Comparison of ENCODE assay signal across 2 cellular contexts in the genomic region with DNA sequence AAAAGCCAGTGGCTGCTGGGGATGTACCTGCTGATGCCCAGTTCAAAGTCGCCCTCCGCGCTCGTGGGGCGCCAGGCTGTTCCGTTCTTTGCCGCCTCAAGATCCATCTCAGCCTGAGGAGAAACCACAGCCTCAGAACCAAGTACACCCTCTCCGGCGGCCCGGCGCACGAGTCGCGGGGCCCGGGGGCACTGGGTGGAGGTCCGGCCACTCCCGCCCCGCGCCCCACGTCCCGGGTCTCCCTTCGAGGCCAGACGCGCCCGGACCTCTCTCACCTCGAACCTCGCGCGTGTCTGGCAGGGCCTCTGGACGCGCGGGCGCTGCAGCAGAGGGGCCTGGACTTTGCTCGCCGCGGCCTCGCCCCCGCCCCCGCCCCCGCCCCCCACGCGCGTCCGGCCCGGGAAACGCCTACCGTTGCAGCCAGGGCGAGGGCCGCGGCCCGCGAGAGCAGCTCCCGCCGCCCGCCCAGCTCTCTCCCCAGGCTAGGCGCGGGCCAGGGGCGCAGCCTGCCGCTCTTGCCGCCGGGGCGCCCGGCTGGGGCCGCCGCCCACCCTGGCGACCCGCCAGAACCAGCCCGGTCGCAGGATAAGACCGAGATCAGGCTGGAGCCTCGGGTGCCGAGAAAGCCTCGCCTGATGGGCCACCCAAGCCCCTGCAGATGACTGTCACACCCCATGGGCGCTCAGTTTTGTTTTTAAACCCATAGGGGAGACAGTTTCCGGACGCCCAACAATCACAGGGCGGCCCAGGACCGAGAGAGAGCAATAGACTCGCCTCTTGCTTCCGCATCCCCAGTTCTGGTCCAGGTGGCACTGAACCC.
TF ChIP-seq lines count a peak whose summit lies in the region.

TSS of gene ABCB4 (minus strand) at position 322 of the 820 bp plus-strand sequence. CDS start at position 107, 215 bp downstream.

TF ChIP-seq in HEK293, 187 proteins besides CTCF, POLR2A, EP300 and RAD21 (continued from another document and continues in another):
- TF ChIP-seq, protein P1, sequence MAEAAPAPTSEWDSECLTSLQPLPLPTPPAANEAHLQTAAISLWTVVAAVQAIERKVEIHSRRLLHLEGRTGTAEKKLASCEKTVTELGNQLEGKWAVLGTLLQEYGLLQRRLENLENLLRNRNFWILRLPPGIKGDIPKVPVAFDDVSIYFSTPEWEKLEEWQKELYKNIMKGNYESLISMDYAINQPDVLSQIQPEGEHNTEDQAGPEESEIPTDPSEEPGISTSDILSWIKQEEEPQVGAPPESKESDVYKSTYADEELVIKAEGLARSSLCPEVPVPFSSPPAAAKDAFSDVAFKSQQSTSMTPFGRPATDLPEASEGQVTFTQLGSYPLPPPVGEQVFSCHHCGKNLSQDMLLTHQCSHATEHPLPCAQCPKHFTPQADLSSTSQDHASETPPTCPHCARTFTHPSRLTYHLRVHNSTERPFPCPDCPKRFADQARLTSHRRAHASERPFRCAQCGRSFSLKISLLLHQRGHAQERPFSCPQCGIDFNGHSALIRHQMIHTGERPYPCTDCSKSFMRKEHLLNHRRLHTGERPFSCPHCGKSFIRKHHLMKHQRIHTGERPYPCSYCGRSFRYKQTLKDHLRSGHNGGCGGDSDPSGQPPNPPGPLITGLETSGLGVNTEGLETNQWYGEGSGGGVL (tag by site-specific recombination; IDR thresholded peaks at IDR 0.05), result no peak
- no peak for TF ChIP-seq ZNF501 (tag by site-specific recombination; IDR thresholded peaks at IDR 0.05)
- no peak for TF ChIP-seq KLF10 (tag by site-specific recombination; IDR thresholded peaks at IDR 0.05)
- no peak; the same call in 1 of the 2 replicates for TF ChIP-seq ZFHX2 (tag by site-specific recombination; conservative IDR thresholded peaks at IDR 0.05)
- TF ChIP-seq ZNF747 (tag by site-specific recombination; IDR thresholded peaks at IDR 0.05), result no peak
- no peak for TF ChIP-seq ZNF202 (tag by site-specific recombination; IDR thresholded peaks at IDR 0.05; ENCODE audit: borderline replicate concordance)
- TF ChIP-seq ZNF776 (tag by site-specific recombination; IDR thresholded peaks at IDR 0.05; ENCODE audit: borderline replicate concordance), result no peak
- TF ChIP-seq OVOL3 (tag by site-specific recombination; IDR thresholded peaks at IDR 0.05), result no peak
- TF ChIP-seq GLIS1 (tag by site-specific recombination; IDR thresholded peaks at IDR 0.05), result no peak
- TF ChIP-seq ZNF23 (tag by site-specific recombination; IDR thresholded peaks at IDR 0.05; ENCODE audit: borderline replicate concordance), result no peak
- TF ChIP-seq ZSCAN18 (tag by site-specific recombination; IDR thresholded peaks at IDR 0.05), result no peak
- TF ChIP-seq ZBTB8A (tag by site-specific recombination; IDR thresholded peaks at IDR 0.05), result peak; percentile 50
- no peak for TF ChIP-seq ZNF146 (tag by site-specific recombination; IDR thresholded peaks at IDR 0.05)
- no peak for TF ChIP-seq HOXD13 (CRISPR knock-in tag; IDR thresholded peaks at IDR 0.05; ENCODE audit: borderline replicate concordance)
- TF ChIP-seq ZBTB26 (tag by site-specific recombination; optimal IDR thresholded peaks at IDR 0.05), result peak; percentile 64
- peak; percentile 60; the same call in 1 of the 2 replicates for TF ChIP-seq ZNF777 (tag by site-specific recombination; IDR thresholded peaks at IDR 0.05; ENCODE audit: borderline replicate concordance)
- TF ChIP-seq ZNF558 (tag by site-specific recombination; IDR thresholded peaks at IDR 0.05), result no peak
- TF ChIP-seq ZNF324 (tag by site-specific recombination; IDR thresholded peaks at IDR 0.05), result no peak
- no peak for TF ChIP-seq TRIM28 (IDR thresholded peaks at IDR 0.05; ENCODE audit: borderline replicate concordance, low read length)
- no peak for TF ChIP-seq ZNF366 (tag by site-specific recombination; conservative IDR thresholded peaks at IDR 0.05)
- TF ChIP-seq ZSCAN23 (tag by site-specific recombination; IDR thresholded peaks at IDR 0.05), result no peak
- no peak for TF ChIP-seq ZNF629 (tag by site-specific recombination; IDR thresholded peaks at IDR 0.05)
- TF ChIP-seq OSR2 (tag by site-specific recombination; IDR thresholded peaks at IDR 0.05), result no peak
- no peak for TF ChIP-seq ZNF157 (tag by site-specific recombination; IDR thresholded peaks at IDR 0.05)
- TF ChIP-seq SP3 (tag by site-specific recombination; IDR thresholded peaks at IDR 0.05), result peak; percentile 15; the same call in 1 of the 2 replicates
- TF ChIP-seq RBAK (tag by site-specific recombination; IDR thresholded peaks at IDR 0.05), result no peak
- no peak for TF ChIP-seq ZNF585B (tag by site-specific recombination; IDR thresholded peaks at IDR 0.05)
- 0 out of 2 replicates have a peak, but pooled peaks have one; percentile 34 for TF ChIP-seq PRDM4 (tag by site-specific recombination; IDR thresholded peaks at IDR 0.05)

TF ChIP-seq in SK-N-SH, 30 proteins besides CTCF, POLR2A, EP300 and RAD21 (continued from another document):
- TF ChIP-seq, protein P2, sequence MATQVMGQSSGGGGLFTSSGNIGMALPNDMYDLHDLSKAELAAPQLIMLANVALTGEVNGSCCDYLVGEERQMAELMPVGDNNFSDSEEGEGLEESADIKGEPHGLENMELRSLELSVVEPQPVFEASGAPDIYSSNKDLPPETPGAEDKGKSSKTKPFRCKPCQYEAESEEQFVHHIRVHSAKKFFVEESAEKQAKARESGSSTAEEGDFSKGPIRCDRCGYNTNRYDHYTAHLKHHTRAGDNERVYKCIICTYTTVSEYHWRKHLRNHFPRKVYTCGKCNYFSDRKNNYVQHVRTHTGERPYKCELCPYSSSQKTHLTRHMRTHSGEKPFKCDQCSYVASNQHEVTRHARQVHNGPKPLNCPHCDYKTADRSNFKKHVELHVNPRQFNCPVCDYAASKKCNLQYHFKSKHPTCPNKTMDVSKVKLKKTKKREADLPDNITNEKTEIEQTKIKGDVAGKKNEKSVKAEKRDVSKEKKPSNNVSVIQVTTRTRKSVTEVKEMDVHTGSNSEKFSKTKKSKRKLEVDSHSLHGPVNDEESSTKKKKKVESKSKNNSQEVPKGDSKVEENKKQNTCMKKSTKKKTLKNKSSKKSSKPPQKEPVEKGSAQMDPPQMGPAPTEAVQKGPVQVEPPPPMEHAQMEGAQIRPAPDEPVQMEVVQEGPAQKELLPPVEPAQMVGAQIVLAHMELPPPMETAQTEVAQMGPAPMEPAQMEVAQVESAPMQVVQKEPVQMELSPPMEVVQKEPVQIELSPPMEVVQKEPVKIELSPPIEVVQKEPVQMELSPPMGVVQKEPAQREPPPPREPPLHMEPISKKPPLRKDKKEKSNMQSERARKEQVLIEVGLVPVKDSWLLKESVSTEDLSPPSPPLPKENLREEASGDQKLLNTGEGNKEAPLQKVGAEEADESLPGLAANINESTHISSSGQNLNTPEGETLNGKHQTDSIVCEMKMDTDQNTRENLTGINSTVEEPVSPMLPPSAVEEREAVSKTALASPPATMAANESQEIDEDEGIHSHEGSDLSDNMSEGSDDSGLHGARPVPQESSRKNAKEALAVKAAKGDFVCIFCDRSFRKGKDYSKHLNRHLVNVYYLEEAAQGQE (IDR thresholded peaks at IDR 0.05; ENCODE audit: low read depth, low read length), result no peak
- TF ChIP-seq, protein P3, sequence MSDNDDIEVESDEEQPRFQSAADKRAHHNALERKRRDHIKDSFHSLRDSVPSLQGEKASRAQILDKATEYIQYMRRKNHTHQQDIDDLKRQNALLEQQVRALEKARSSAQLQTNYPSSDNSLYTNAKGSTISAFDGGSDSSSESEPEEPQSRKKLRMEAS (IDR thresholded peaks at IDR 0.05; ENCODE audit: low read depth), result no peak
- TF ChIP-seq MXI1 (IDR thresholded peaks at IDR 0.05; ENCODE audit: low read depth, low read length) (no peak), GATA2 (CRISPR knock-in tag; IDR thresholded peaks at IDR 0.05) (no peak), SMC3 (IDR thresholded peaks at IDR 0.05; ENCODE audit: low read depth, low read length) (no peak), POLR2AphosphoS5 (IDR thresholded peaks at IDR 0.05; ENCODE audit: low read depth, low read length) (no peak)
